In the genomic region with DNA sequence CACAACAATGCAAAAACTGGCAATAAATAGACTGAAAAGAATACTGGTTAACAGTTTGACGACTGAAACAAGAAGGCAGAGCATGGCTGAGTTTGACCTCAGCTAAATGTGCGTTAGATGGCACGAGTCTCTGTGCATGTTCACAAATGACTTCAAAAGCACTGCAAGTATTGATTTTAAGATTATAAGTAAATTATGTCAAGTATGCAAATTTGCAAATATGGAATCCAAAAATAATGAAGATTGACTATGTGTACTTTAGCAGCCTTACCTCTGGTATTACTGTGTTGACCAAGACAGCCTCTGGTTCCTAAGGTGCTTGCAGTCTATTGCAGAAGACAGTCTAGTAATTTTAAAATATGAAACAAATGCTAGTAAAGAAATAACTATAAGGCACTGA, we compare ENCODE assay signal across 21 cellular contexts. TPM values are rescaled to one million over a fixed set of nuclear protein-coding genes. Genes with fewer than 3 reads are reported as not detected.
DNase-seq lines count a peak whose midpoint lies in the region; ATAC-seq, FAIRE-seq and TF ChIP-seq lines count a peak whose summit lies in the region.
"Had no signal": no experiment of that assay in that cellular context is flagged by ENCODE, and none has a peak within 500 bp of the region (broad histone marks: within the 10 kb centered on the region; RNA-seq: fewer than 3 reads in every experiment).

No MANE protein-coding gene starts in this region.

- no peak overlapping the region for H3K23ac ChIP-seq in IMR-90 (ENCODE audit: low read depth, low read length)

- no peak overlapping the region for H2AK9ac ChIP-seq in IMR-90 (replicated peaks; ENCODE audit: low read depth, low read length, poor library complexity)

- FAIRE-seq in A549 (lab: Jason Lieb, UNC) (no peak), K562 (lab: Jason Lieb, UNC) (no peak)
- FAIRE-seq: A204.1, D721Med, G401.6, GM12891, GM19239 had no signal

- H2AK5ac ChIP-seq in IMR-90 (ENCODE audit: low read depth, low read length) = no peak overlapping the region

- no peak for ATAC-seq in A549
- ATAC-seq in IMR-90 (ENCODE audit: low read depth) = no peak
- ATAC-seq in K562 = no peak
- ATAC-seq: CD8-positive, alpha-beta T cell had no signal

- no peak overlapping the region for H2BK20ac ChIP-seq in IMR-90 (ENCODE audit: low read depth, low read length)

- CTCF ChIA-PET in A549 (lab: Yijun Ruan, JAX) (interaction anchor here (0.6 kb wide), 1 partner anchor 698 kb away, joined by 3 read pairs; no protein-coding TSS in a partner anchor), IMR-90 (lab: Yijun Ruan, JAX) (no interaction called here), K562 (lab: Yijun Ruan, JAX; ENCODE audit: low intra/inter-chr PET ratio) (no interaction called here)

- no peak overlapping the region for H4K8ac ChIP-seq in IMR-90 (ENCODE audit: low read depth in 2 of 2, low read length in 2 of 2)

- H4K20me1 ChIP-seq in IMR-90 (ENCODE audit: insufficient read depth, low read length) (peaks cover 3% of the 10 kb centered on the region; the same call in 1 of the 2 replicates), K562 (replicated peaks; ENCODE audit: control insufficient read depth, insufficient read depth, low read length) (no peaks in the 10 kb centered on the region)
- H4K20me1 ChIP-seq: BLaER1 treated with 17β-estradiol and CSF1 and Interleukin-3, amounts not matched to agents 10 nM and 100 nM had no signal

- H3K27me3 ChIP-seq in IMR-90 (ENCODE audit: control insufficient read depth, insufficient read depth, low read length) (no peaks in the 10 kb centered on the region), K562 (ENCODE audit: control insufficient read depth in 2 of 2, insufficient read depth in 2 of 2, low read length in 2 of 2) (no peaks in the 10 kb centered on the region)

- no peak overlapping the region for H3K9ac ChIP-seq in IMR-90 (ENCODE audit: low read depth, low read length)
- no peak overlapping the region for H3K9ac ChIP-seq in K562 (ENCODE audit: insufficient read depth in 1 of 2, low read depth in 2 of 2, low read length in 2 of 2)
- H3K9ac ChIP-seq: BLaER1 treated with 17β-estradiol and CSF1 and Interleukin-3, amounts not matched to agents 10 nM and 100 nM had no signal

- no peak for TF ChIP-seq CTCF in A549 (IDR thresholded peaks at IDR 0.05)
- no peak for TF ChIP-seq CTCF in IMR-90 (conservative IDR thresholded peaks at IDR 0.05; ENCODE audit: low read depth, low read length)
- no peak for TF ChIP-seq CTCF in K562 (IDR thresholded peaks at IDR 0.05 in 2 of 3, conservative IDR thresholded peaks at IDR 0.05 in 1 of 3; ENCODE audit: insufficient read depth in 2 of 3, low read depth in 1 of 3, low read length in 3 of 3)

- H2BK15ac ChIP-seq in IMR-90 (ENCODE audit: low read depth, low read length) = no peak overlapping the region

- no peak overlapping the region for H2AFZ ChIP-seq in IMR-90 (replicated peaks; ENCODE audit: low read length, poor library complexity)
- no peak overlapping the region for H2AFZ ChIP-seq in K562 (ENCODE audit: low read depth, low read length)

- POLR2A ChIA-PET in A549 (lab: Yijun Ruan, JAX) (no interaction called here), IMR-90 (lab: Charles Lee; ENCODE audit: unreplicated experiment) (no interaction called here), K562 (lab: Yijun Ruan, JAX) (no interaction called here)

- BruUV-seq in IMR-90 (replicated peaks; lab: Mats Ljungman, UMichigan) (no TSS peak), K562 (replicated peaks; lab: Mats Ljungman, UMichigan) (no TSS peak)

- H3K9me3 ChIP-seq in A549 (peaks cover 10% of the 10 kb centered on the region; the same call in 2 of the 3 replicates), IMR-90 (ENCODE audit: control insufficient read depth, insufficient read depth, low read length) (peaks cover 7% of the 10 kb centered on the region), K562 (replicated peaks; ENCODE audit: control insufficient read depth, insufficient read depth, low read depth, low read length) (peaks cover 11% of the 10 kb centered on the region)

- peaks cover 7% of the 10 kb centered on the region in 2 experiments; a peak in 3 of 4 replicates for H3K79me1 ChIP-seq in IMR-90 (ENCODE audit: low read depth in 1 of 2, low read length in 2 of 2)

- 81% methylated on average over 3 of the region's 3 CpGs for WGBS in A549 (ENCODE audit: missing lambda C conversion rate)
- WGBS in IMR-90 (ENCODE audit: extremely low coverage in 2 of 2, insufficient read length in 1 of 2), 2 experiments = no CpG with 5 or more reads among the region's 3 CpGs
- WGBS in K562 (ENCODE audit: insufficient coverage, low coverage, missing lambda C conversion rate) = 71% methylated on average over 3 of the region's 3 CpGs

- in situ Hi-C loops in IMR-90 (cut with MboI; ENCODE audit: low sequenced_read_pairs) (no loop called here), K562 (cut with MboI) (no loop called here)

- H3K27ac ChIP-seq in A549 (no peak overlapping the region), IMR-90 (ENCODE audit: insufficient read depth, low read length) (no peak overlapping the region), K562 (ENCODE audit: extremely low read depth, low read depth, low read length) (no peak overlapping the region)
- H3K27ac ChIP-seq: BLaER1 treated with 17β-estradiol and CSF1 and Interleukin-3, amounts not matched to agents 10 nM and 100 nM; C4-2B had no signal

- no peak overlapping the region for H4K91ac ChIP-seq in IMR-90 (ENCODE audit: insufficient read depth, low read depth, low read length)

- H3K4ac ChIP-seq in IMR-90 (ENCODE audit: low read depth, low read length) = no peak overlapping the region

- no peak for TF ChIP-seq RAD21 in A549 (conservative IDR thresholded peaks at IDR 0.05 in 1 of 2, IDR thresholded peaks at IDR 0.05 in 1 of 2)
- no peak for TF ChIP-seq RAD21 in IMR-90 (IDR thresholded peaks at IDR 0.05; ENCODE audit: low read length)
- no peak for TF ChIP-seq RAD21 in K562 (CRISPR knock-in tag; conservative IDR thresholded peaks at IDR 0.05 in 1 of 2, IDR thresholded peaks at IDR 0.05 in 1 of 2)

- H3K4me3 ChIP-seq in A549 (no peak overlapping the region), IMR-90 (ENCODE audit: insufficient read depth, low read depth, low read length) (no peak overlapping the region), K562 (no peak overlapping the region)
- H3K4me3 ChIP-seq: BLaER1 treated with 17β-estradiol and CSF1 and Interleukin-3, amounts not matched to agents 10 nM and 100 nM had no signal

- H3K79me2 ChIP-seq in K562 (ENCODE audit: control insufficient read depth, insufficient read depth, low read length) = peaks cover 18% of the 10 kb centered on the region

- H3K56ac ChIP-seq in IMR-90 (ENCODE audit: extremely low read depth, insufficient read depth, low read length) = no peak overlapping the region

- H3K36me3 ChIP-seq in IMR-90 (ENCODE audit: control insufficient read depth, insufficient read depth, low read length) (no peaks in the 10 kb centered on the region), K562 (ENCODE audit: control insufficient read depth, insufficient read depth, low read length) (no peaks in the 10 kb centered on the region)
- H3K36me3 ChIP-seq: BLaER1 treated with 17β-estradiol and CSF1 and Interleukin-3, amounts not matched to agents 10 nM and 100 nM had no signal

- no peak overlapping the region for H2BK5ac ChIP-seq in IMR-90 (ENCODE audit: low read depth, low read length, poor library complexity, severe bottlenecking)

- peaks cover 14% of the 10 kb centered on the region for H3K4me1 ChIP-seq in A549
- peaks cover 7% of the 10 kb centered on the region for H3K4me1 ChIP-seq in IMR-90 (ENCODE audit: control insufficient read depth, insufficient read depth, low read length)
- H3K4me1 ChIP-seq in K562 (replicated peaks in 1 of 2; ENCODE audit: control insufficient read depth in 2 of 2, insufficient read depth in 2 of 2, low read length in 2 of 2) = peaks cover 8 to 14% of the 10 kb centered on the region in 2 experiments; a peak in 4 of 5 replicates
- H3K4me1 ChIP-seq: Caco-2 had no signal

- dilution Hi-C loops in IMR-90 (cut with HindIII; ENCODE audit: low sequenced_read_pairs, unreplicated experiment) = no loop called here

- TF ChIP-seq POLR2A in A549 (IDR thresholded peaks at IDR 0.05; ENCODE audit: low read length) (no peak), IMR-90 (IDR thresholded peaks at IDR 0.05; ENCODE audit: low read depth, low read length) (no peak), K562 (conservative IDR thresholded peaks at IDR 0.05) (no peak)

- H4K5ac ChIP-seq in IMR-90 (ENCODE audit: low read depth, low read length) = no peak overlapping the region

- intact Hi-C loops in IMR-90 (cut with micrococcal nuclease) = no loop called here
- intact Hi-C loops in K562 (cut with micrococcal nuclease) = no loop called here

- DNase-seq in A549 (ENCODE audit: low read depth in 1 of 2, low spot score in 1 of 2) (no peak), IMR-90 (no peak), K562 (ENCODE audit: extremely low read depth in 1 of 4, low spot score in 3 of 4) (no peak), NCI-H2107 treated with DMSO at 0.1 percent for 48 hours (lab: John Stamatoyannopoulos, UW; ENCODE audit: unreplicated experiment) (no peak), OCI-M1 (lab: John Stamatoyannopoulos, UW) (no peak)
- no peak for DNase-seq in activated CD4-positive, alpha-beta T cell treated with anti-CD3 and anti-CD28 coated beads, Interleukin-2, amount 50 U/mL, for 4 hours
- DNase-seq: 8988T; AML-193; Caco-2; Calu3; CD4-positive, alpha-beta T cell; CD8-positive, alpha-beta T cell; DMS79 treated with DMSO at 0.1 percent for 48 hours; GF-D8 had no signal

- H3K4me2 ChIP-seq in A549 (no peak overlapping the region), IMR-90 (ENCODE audit: low read depth, low read length) (no peak overlapping the region), K562 (ENCODE audit: insufficient read depth, low read length) (no peak overlapping the region)
- H3K4me2 ChIP-seq: BLaER1 treated with 17β-estradiol and CSF1 and Interleukin-3, amounts not matched to agents 10 nM and 100 nM had no signal

- no peak overlapping the region for H2BK120ac ChIP-seq in IMR-90 (ENCODE audit: low read depth, low read length)

- H3K18ac ChIP-seq in IMR-90 (ENCODE audit: low read depth, low read length) = no peak overlapping the region

- TF ChIP-seq EP300 in A549 (IDR thresholded peaks at IDR 0.05) = no peak
- TF ChIP-seq EP300 in K562 (IDR thresholded peaks at IDR 0.05; ENCODE audit: low read length) = no peak

- 0 out of 2 replicates have a peak, but pooled peaks cover 3% of the 10 kb centered on the region for H3K9me1 ChIP-seq in IMR-90 (ENCODE audit: insufficient read depth, low read length)
- peaks cover 3% of the 10 kb centered on the region for H3K9me1 ChIP-seq in K562 (ENCODE audit: control insufficient read depth, insufficient read depth, low read length)

- no peak overlapping the region for H3K14ac ChIP-seq in IMR-90 (replicated peaks; ENCODE audit: low read depth, low read length)

RNA-seq across cellular contexts. Expression of gene EIF5A2, which starts 2.6 kb away (rescaled TPM):
- polyA plus RNA-seq in A549 (2011; rRNA removed) (11.7 and 15.2 TPM in 2 replicates), A549 (2017; fragmentation: RNase III; extraction: RNeasy Plus Mini Kit Qiagen cat#74134 plus additional on column Dnase treatment) (7.6 to 10.8 TPM (median 7.9 TPM) in 3 replicates), IMR-90 (2012; rRNA removed) (4.4 and 7.8 TPM in 2 replicates), K562 (2011; rRNA removed) (10.7 and 17.6 TPM in 2 replicates), K562 (2014; fragmentation: Illumina TruSeq; extraction: Trizol) (13.9 and 15.6 TPM in 2 replicates), K562 (2014; fragmentation: Nextera tagmentation; extraction: Ambion mirVana) (10 to 100 TPM; 17.9 to 18.3 TPM), K562 (2014; rRNA removed) (9.5 and 10.8 TPM in 2 replicates)
- polyA plus RNA-seq in A549 (2012; cell fraction: cytosol; rRNA removed) = 2.7 and 3.4 TPM in 2 replicates
- 2.5 and 3.1 TPM in 2 replicates for polyA plus RNA-seq in A549 (2012; cell fraction: nucleus; rRNA removed)
- polyA minus RNA-seq in A549 (2011; rRNA and poly(A)+ RNA removed) = 5.1 and 7.4 TPM in 2 replicates
- total RNA-seq in IMR-90 (2012; rRNA removed) (7.7 and 15.0 TPM in 2 replicates), K562 (2014; rRNA removed) (3.7 and 3.9 TPM in 2 replicates), K562 (2014; rRNA removed; fragmentation: Illumina TruSeq; extraction: Trizol) (15.9 and 23.5 TPM in 2 replicates), K562 (2015; rRNA removed; fragmentation: Illumina TruSeq; extraction: Trizol) (9.0 and 9.6 TPM in 2 replicates), K562 (2021) (18.2 and 21.0 TPM in 2 replicates)
- 4.6 and 6.0 TPM in 2 replicates for polyA plus RNA-seq in IMR-90 (2012; cell fraction: cytosol; rRNA removed)
- polyA plus RNA-seq in IMR-90 (2012; cell fraction: nucleus; rRNA removed; ENCODE audit: low replicate concordance) = 1.6 and 4.2 TPM in 2 replicates
- total RNA-seq in K562 (2011; cell fraction: chromatin; rRNA removed; ENCODE audit: low replicate concordance) = 2.8 and 5.8 TPM in 2 replicates
- total RNA-seq in K562 (2011; cell fraction: nucleolus; rRNA removed) = 1.8 TPM in 2 replicates
- total RNA-seq in K562 (2011; cell fraction: nucleoplasm; rRNA removed) = 2.3 and 6.8 TPM in 2 replicates
- 2.7 and 2.8 TPM in 2 replicates for polyA plus RNA-seq in K562 (2011; cell fraction: cytosol; rRNA removed)
- polyA plus RNA-seq in K562 (2011; cell fraction: nucleus; rRNA removed) = 1.1 and 2.1 TPM in 2 replicates
- 12.8 and 15.1 TPM in 2 replicates for polyA plus RNA-seq in K562 (2012)
- 19.7 and 23.8 TPM in 2 replicates for polyA minus RNA-seq in K562 (2011; rRNA and poly(A)+ RNA removed)
- polyA minus RNA-seq in K562 (2011; cell fraction: cytosol; rRNA and poly(A)+ RNA removed) = 4.6 and 4.9 TPM in 2 replicates
- 1.5 and 2.7 TPM in 2 replicates for polyA minus RNA-seq in K562 (2011; cell fraction: nucleus; rRNA and poly(A)+ RNA removed)

RNA-seq across cellular contexts. Expression of gene RPL22L1, which starts 41.1 kb away (rescaled TPM):
- polyA plus RNA-seq in A549 (2011; rRNA removed) (191 and 258 TPM in 2 replicates), A549 (2017; fragmentation: RNase III; extraction: RNeasy Plus Mini Kit Qiagen cat#74134 plus additional on column Dnase treatment) (307 to 387 TPM (median 309 TPM) in 3 replicates), IMR-90 (2012; rRNA removed) (76.7 and 92.0 TPM in 2 replicates), K562 (2011; rRNA removed) (64.5 and 98.3 TPM in 2 replicates), K562 (2014; fragmentation: Illumina TruSeq; extraction: Trizol) (84.4 and 99.0 TPM in 2 replicates), K562 (2014; fragmentation: Nextera tagmentation; extraction: Ambion mirVana) (100 to 1,000 TPM; 108 to 111 TPM), K562 (2014; rRNA removed) (141 and 198 TPM in 2 replicates)
- polyA plus RNA-seq in A549 (2012; cell fraction: cytosol; rRNA removed) = 75.5 and 91.7 TPM in 2 replicates
- 25.4 and 39.9 TPM in 2 replicates for polyA plus RNA-seq in A549 (2012; cell fraction: nucleus; rRNA removed)
- polyA minus RNA-seq in A549 (2011; rRNA and poly(A)+ RNA removed) = 4.8 and 5.5 TPM in 2 replicates
- total RNA-seq in IMR-90 (2012; rRNA removed) (37.1 and 77.8 TPM in 2 replicates), K562 (2014; rRNA removed) (31.6 and 67.6 TPM in 2 replicates), K562 (2014; rRNA removed; fragmentation: Illumina TruSeq; extraction: Trizol) (139 and 156 TPM in 2 replicates), K562 (2015; rRNA removed; fragmentation: Illumina TruSeq; extraction: Trizol) (120 and 137 TPM in 2 replicates), K562 (2021) (53.9 and 64.7 TPM in 2 replicates)
- polyA plus RNA-seq in IMR-90 (2012; cell fraction: cytosol; rRNA removed) = 16.6 and 35.7 TPM in 2 replicates
- polyA plus RNA-seq in IMR-90 (2012; cell fraction: nucleus; rRNA removed; ENCODE audit: low replicate concordance) = 2.7 and 27.1 TPM in 2 replicates
- 14.7 and 33.8 TPM in 2 replicates for total RNA-seq in K562 (2011; cell fraction: chromatin; rRNA removed; ENCODE audit: low replicate concordance)
- 13.4 and 13.8 TPM in 2 replicates for total RNA-seq in K562 (2011; cell fraction: nucleolus; rRNA removed)
- total RNA-seq in K562 (2011; cell fraction: nucleoplasm; rRNA removed) = 28.4 and 41.3 TPM in 2 replicates
- 10.8 and 27.7 TPM in 2 replicates for polyA plus RNA-seq in K562 (2011; cell fraction: cytosol; rRNA removed)
- 17.0 and 24.0 TPM in 2 replicates for polyA plus RNA-seq in K562 (2011; cell fraction: nucleus; rRNA removed)
- polyA plus RNA-seq in K562 (2012) = 60.5 and 95.5 TPM in 2 replicates
- 30.1 and 30.6 TPM in 2 replicates for polyA minus RNA-seq in K562 (2011; rRNA and poly(A)+ RNA removed)
- 5.5 and 30.3 TPM in 2 replicates for polyA minus RNA-seq in K562 (2011; cell fraction: cytosol; rRNA and poly(A)+ RNA removed)
- 14.9 and 22.3 TPM in 2 replicates for polyA minus RNA-seq in K562 (2011; cell fraction: nucleus; rRNA and poly(A)+ RNA removed)

Comparison
In these comparisons a context has a peak if more than half of its experiments do, and no peak if none do; other contexts are left out.
1. Of the 35 proteins assayed by ChIP-seq in both K562 and A549: peak only in K562: none; only in A549: MAFK; in both: none; in neither: 34.